19 cellular contexts compared by ENCODE assay signal in the genomic region with DNA sequence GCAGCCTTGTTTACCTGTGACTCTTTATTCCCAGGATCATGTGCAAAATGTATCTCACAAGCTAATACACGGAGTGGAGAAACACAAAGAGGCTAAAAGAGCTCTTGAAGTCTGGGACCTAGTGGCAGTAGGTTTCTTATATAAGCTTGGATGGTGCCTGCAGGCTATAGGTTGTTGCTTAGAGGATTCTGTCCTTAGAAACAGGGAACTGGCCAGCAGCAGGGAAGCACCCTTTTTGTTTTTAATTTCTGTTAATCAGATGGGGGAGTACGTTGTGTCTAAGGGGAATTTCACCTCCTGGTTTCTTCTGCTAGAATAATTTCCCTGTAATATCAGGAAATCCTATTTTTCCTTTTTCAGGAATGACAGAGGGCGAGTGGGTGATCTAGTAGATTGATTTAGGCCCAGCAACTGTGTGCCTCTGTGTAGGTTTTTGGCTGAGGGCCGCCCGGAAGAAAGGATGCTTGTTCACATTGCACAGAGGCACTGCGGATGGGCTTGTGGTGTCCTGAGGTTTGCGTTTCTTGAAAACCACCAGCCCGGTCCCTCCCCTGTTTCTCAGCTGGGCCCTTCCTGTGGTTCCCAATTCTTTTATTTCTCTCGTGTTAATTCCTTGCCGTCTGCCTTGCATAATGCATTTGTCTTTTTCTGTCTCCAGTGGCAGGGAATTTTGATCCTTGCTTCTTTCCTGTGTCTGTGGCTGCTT.
A peak's percentile ranks its signal among the peaks of the same experiment; 100 is the strongest.
DNase-seq lines count a peak whose midpoint lies in the region; ATAC-seq and TF ChIP-seq lines count a peak whose summit lies in the region.
"Had no signal": no experiment of that assay in that cellular context is flagged by ENCODE, and none has a peak within 500 bp of the region (broad histone marks: within the 10 kb centered on the region; RNA-seq: fewer than 3 reads in every experiment).

No MANE protein-coding gene starts in this region.

- intact Hi-C loops in dendritic cell treated with granulocyte-macrophage colony-stimulating factor and Interleukin-4, amounts not matched to agents 40 ng/mL and 50 ng/mL, for 4 days (cut with micrococcal nuclease) = no loop called here

- H3K9me3 ChIP-seq in CD8-positive, alpha-beta memory T cell (ENCODE audit: low read length) = no peaks in the 10 kb centered on the region
- H3K9me3 ChIP-seq: BE2C, body of pancreas, heart right ventricle, SK-N-SH, thoracic aorta had no signal

- peak overlapping the region in 4 of 7 donors; percentile 0 to 68 (median 30) for H3K4me3 Mint-ChIP-seq in CD8-positive, alpha-beta memory T cell
- H3K4me3 Mint-ChIP-seq in dendritic cell treated with granulocyte-macrophage colony-stimulating factor and Interleukin-4, amounts not matched to agents 40 ng/mL and 50 ng/mL, for 4 days = no peak overlapping the region
- no peak overlapping the region for H3K4me3 Mint-ChIP-seq in stimulated activated effector memory CD8-positive, alpha-beta T cell treated with anti-CD3 and anti-CD28 coated beads, Interleukin-12 subunit alpha, Interleukin-12 subunit beta, amount 100 ng/mL, for 72 hours

- no peak for DNase-seq in CD8-positive, alpha-beta memory T cell
- peak; percentile 21 for DNase-seq in NB4 (ENCODE audit: low read depth)
- DNase-seq in stimulated activated effector memory CD8-positive, alpha-beta T cell treated with anti-CD3 and anti-CD28 coated beads, Interleukin-12 subunit alpha, Interleukin-12 subunit beta, amount 100 ng/mL, for 72 hours (ENCODE audit: low spot score in 2 of 2) = no peak
- no peak for DNase-seq in SKM-1 treated with dmso at 0.1 percent for 144 hours (lab: John Stamatoyannopoulos, UW; ENCODE audit: unreplicated experiment)
- no peak for DNase-seq in epidermal melanocyte (ENCODE audit: insufficient read length, low spot score)
- DNase-seq: activated effector memory CD4-positive, alpha-beta T cell treated with anti-CD3 and anti-CD28 coated beads, Interleukin-2, amount 50 U/mL, for 16 hours; BE2C; body of pancreas; DMS79; heart right ventricle; NCI-H2029 treated with DMSO at 0.1 percent for 48 hours; NCI-H526 treated with DMSO at 0.1 percent for 48 hours; PC-9; right cardiac atrium; SK-N-SH had no signal

- H3K27ac ChIP-seq in CD8-positive, alpha-beta memory T cell (ENCODE audit: low read depth, low read length) = no peak overlapping the region
- H3K27ac ChIP-seq: body of pancreas, heart right ventricle, PC-9, thoracic aorta had no signal

- no peak for TF ChIP-seq CTCF in NB4 (IDR thresholded peaks at IDR 0.05; ENCODE audit: low read depth, low read length)

- no peaks in the 10 kb centered on the region for H3K27me3 ChIP-seq in CD8-positive, alpha-beta memory T cell (ENCODE audit: insufficient read depth, low read length, poor library complexity, severe bottlenecking)
- H3K27me3 ChIP-seq: BE2C, body of pancreas, heart right ventricle had no signal

- peak overlapping the region in 3 of 8 donors; percentile 10 to 88 (median 82) for H3K27ac Mint-ChIP-seq in CD8-positive, alpha-beta memory T cell
- H3K27ac Mint-ChIP-seq in dendritic cell treated with granulocyte-macrophage colony-stimulating factor and Interleukin-4, amounts not matched to agents 40 ng/mL and 50 ng/mL, for 4 days = peak overlapping the region; percentile 76
- peak overlapping the region; percentile 51 for H3K27ac Mint-ChIP-seq in stimulated activated effector memory CD8-positive, alpha-beta T cell treated with anti-CD3 and anti-CD28 coated beads, Interleukin-12 subunit alpha, Interleukin-12 subunit beta, amount 100 ng/mL, for 72 hours

- CTCF ChIA-PET in CD8-positive, alpha-beta memory T cell (lab: Charles Lee) = interaction anchor here (0.5 to 1.6 kb wide), 2 partner anchors 9 to 1558 kb away, joined by 3 read pairs; no protein-coding TSS in a partner anchor

- POLR2A ChIA-PET in CD8-positive, alpha-beta memory T cell (lab: Charles Lee) = no interaction called here

- no peak for TF ChIP-seq POLR2A in NB4 (IDR thresholded peaks at IDR 0.05; ENCODE audit: extremely low read depth, insufficient read length)

- peaks cover 40 to 56% (median 47%) of the 10 kb centered on the region in 3 donors for H3K4me1 Mint-ChIP-seq in CD8-positive, alpha-beta memory T cell
- peaks cover 73% of the 10 kb centered on the region for H3K4me1 Mint-ChIP-seq in dendritic cell treated with granulocyte-macrophage colony-stimulating factor and Interleukin-4, amounts not matched to agents 40 ng/mL and 50 ng/mL, for 4 days (ENCODE audit: low read depth)
- peaks cover 60% of the 10 kb centered on the region for H3K4me1 Mint-ChIP-seq in stimulated activated effector memory CD8-positive, alpha-beta T cell treated with anti-CD3 and anti-CD28 coated beads, Interleukin-12 subunit alpha, Interleukin-12 subunit beta, amount 100 ng/mL, for 72 hours

- H3K36me3 Mint-ChIP-seq in CD8-positive, alpha-beta memory T cell = peaks cover 0 to 2% (median 2%) of the 10 kb centered on the region in 3 donors
- peaks cover 18% of the 10 kb centered on the region for H3K36me3 Mint-ChIP-seq in dendritic cell treated with granulocyte-macrophage colony-stimulating factor and Interleukin-4, amounts not matched to agents 40 ng/mL and 50 ng/mL, for 4 days (ENCODE audit: low read depth)
- H3K36me3 Mint-ChIP-seq in stimulated activated effector memory CD8-positive, alpha-beta T cell treated with anti-CD3 and anti-CD28 coated beads, Interleukin-12 subunit alpha, Interleukin-12 subunit beta, amount 100 ng/mL, for 72 hours = no peaks in the 10 kb centered on the region

- no peak overlapping the region for H3K4me3 ChIP-seq in CD8-positive, alpha-beta memory T cell (ENCODE audit: low read length)
- H3K4me3 ChIP-seq in NB4 (ENCODE audit: low read depth, low read length) = no peak overlapping the region
- H3K4me3 ChIP-seq: body of pancreas, heart right ventricle, PC-9, thoracic aorta had no signal

- peak; percentile 52 for ATAC-seq in stimulated activated effector memory CD8-positive, alpha-beta T cell treated with anti-CD3 and anti-CD28 coated beads, Interleukin-12 subunit alpha, Interleukin-12 subunit beta, amount 100 ng/mL, for 72 hours
- ATAC-seq in GM18868 (IDR thresholded peaks at IDR 0.05; ENCODE audit: unreplicated experiment) = no peak
- ATAC-seq: body of pancreas, heart right ventricle, HepG2, right cardiac atrium had no signal

- peaks cover 10% of the 10 kb centered on the region for H3K4me1 ChIP-seq in CD8-positive, alpha-beta memory T cell (ENCODE audit: insufficient read depth, low read length)
- H3K4me1 ChIP-seq: BE2C had no signal

- peaks cover 0 to 1% (median 0%) of the 10 kb centered on the region in 5 donors for H3K9me3 Mint-ChIP-seq in CD8-positive, alpha-beta memory T cell
- no peaks in the 10 kb centered on the region for H3K9me3 Mint-ChIP-seq in dendritic cell treated with granulocyte-macrophage colony-stimulating factor and Interleukin-4, amounts not matched to agents 40 ng/mL and 50 ng/mL, for 4 days
- H3K9me3 Mint-ChIP-seq in stimulated activated effector memory CD8-positive, alpha-beta T cell treated with anti-CD3 and anti-CD28 coated beads, Interleukin-12 subunit alpha, Interleukin-12 subunit beta, amount 100 ng/mL, for 72 hours = no peaks in the 10 kb centered on the region

- no peaks in the 10 kb centered on the region for H3K36me3 ChIP-seq in CD8-positive, alpha-beta memory T cell (ENCODE audit: insufficient read depth, low read length)
- H3K36me3 ChIP-seq: BE2C, heart right ventricle, thoracic aorta had no signal

- no peaks in the 10 kb centered on the region for H3K27me3 Mint-ChIP-seq in CD8-positive, alpha-beta memory T cell
- peaks cover 20% of the 10 kb centered on the region for H3K27me3 Mint-ChIP-seq in dendritic cell treated with granulocyte-macrophage colony-stimulating factor and Interleukin-4, amounts not matched to agents 40 ng/mL and 50 ng/mL, for 4 days

Comparison
In these comparisons a context has a peak if more than half of its experiments do, and no peak if none do; other contexts are left out.
1. H3K4me3 Mint-ChIP-seq: peak in CD8-positive, alpha-beta memory T cell (4 of 7); none in dendritic cell treated with granulocyte-macrophage colony-stimulating factor and Interleukin-4, amounts not matched to agents 40 ng/mL and 50 ng/mL, for 4 days (single experiment) and stimulated activated effector memory CD8-positive, alpha-beta T cell treated with anti-CD3 and anti-CD28 coated beads, Interleukin-12 subunit alpha, Interleukin-12 subunit beta, amount 100 ng/mL, for 72 hours (single experiment).